Comparison of ENCODE assay signal across 8 cellular contexts in the genomic region with DNA sequence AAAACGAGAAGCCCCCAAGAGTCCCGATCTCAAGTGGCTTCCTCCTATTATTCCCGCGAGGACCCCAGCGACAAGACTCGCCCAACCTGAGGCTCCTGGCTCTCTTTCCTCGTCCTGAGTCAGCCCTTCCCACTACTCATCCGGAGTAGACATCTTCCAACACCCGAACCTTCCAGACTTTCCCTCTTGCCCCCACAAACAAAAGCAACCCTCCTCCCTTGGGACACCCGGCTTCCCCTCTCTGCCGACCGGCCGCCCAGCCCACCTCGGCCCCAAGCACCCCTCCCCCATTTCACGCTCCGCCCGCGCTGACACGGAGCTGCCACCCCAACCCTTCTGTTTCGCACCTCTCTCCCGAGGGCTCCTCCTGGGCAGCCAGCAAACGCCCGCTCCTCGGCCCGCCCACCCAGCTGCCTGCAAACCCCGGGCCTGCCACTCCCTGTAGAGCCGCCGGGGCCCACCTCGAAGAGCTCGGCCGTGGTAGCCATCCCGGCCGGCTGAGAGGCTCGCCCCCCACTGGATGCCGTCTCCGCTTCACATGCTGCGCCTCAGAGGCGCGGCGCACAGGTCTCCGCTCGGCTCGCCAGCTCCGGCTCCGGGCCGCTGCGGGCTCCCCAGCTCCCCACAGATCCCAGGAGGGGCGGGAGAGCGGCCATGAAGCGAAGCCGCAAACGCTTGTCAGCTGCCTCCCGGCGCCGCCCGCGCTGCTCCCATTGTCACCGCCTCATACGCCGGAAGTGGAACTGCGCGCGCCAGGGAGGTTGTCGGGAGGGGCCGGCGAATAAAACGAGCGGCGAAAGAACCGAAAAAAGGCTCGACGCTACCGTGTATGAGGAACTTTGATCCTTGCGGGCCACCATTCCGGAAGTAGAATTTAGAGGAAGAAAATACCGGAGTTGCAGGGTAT. TPM values are rescaled to one million over a fixed set of nuclear protein-coding genes. Genes with fewer than 3 reads are reported as not detected.
A peak's percentile ranks its signal among the peaks of the same experiment; 100 is the strongest.
DNase-seq lines count a peak whose midpoint lies in the region; ATAC-seq and TF ChIP-seq lines count a peak whose summit lies in the region.

A gene with protein sequence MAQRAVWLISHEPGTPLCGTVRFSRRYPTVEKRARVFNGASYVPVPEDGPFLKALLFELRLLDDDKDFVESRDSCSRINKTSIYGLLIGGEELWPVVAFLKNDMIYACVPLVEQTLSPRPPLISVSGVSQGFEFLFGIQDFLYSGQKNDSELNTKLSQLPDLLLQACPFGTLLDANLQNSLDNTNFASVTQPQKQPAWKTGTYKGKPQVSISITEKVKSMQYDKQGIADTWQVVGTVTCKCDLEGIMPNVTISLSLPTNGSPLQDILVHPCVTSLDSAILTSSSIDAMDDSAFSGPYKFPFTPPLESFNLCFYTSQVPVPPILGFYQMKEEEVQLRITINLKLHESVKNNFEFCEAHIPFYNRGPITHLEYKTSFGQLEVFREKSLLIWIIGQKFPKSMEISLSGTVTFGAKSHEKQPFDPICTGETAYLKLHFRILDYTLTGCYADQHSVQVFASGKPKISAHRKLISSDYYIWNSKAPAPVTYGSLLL (plus strand): TSS at position 811 of the 907 bp plus-strand sequence. CDS start 344 bp downstream, outside the sequence.
EXOC5 (minus strand) TSS at position 745 of the 907 bp plus-strand sequence; CDS start at position 488, 257 bp downstream.

- no peaks in the 10 kb centered on the region for H3K9me3 Mint-ChIP-seq in activated T-helper 17 cell treated with anti-CD3 and anti-CD28 coated beads, Interleukin-2, amount 50 U/mL, for 72 hours
- no peaks in the 10 kb centered on the region for H3K9me3 Mint-ChIP-seq in naive B cell
- no peaks in the 10 kb centered on the region for H3K9me3 Mint-ChIP-seq in stimulated activated memory B cell treated with anti-CD40 and anti-IgM and Interleukin-4, amounts not matched to agents 10 μg/mL and 1 μg/mL and 100 μg/mL, for 72 hours

- ATAC-seq in activated T-helper 17 cell treated with anti-CD3 and anti-CD28 coated beads, Interleukin-2, amount 50 U/mL, for 72 hours (replicated peaks): peak; percentile 93
- peak; percentile 77 to 80 for ATAC-seq in naive B cell (ENCODE audit: low read depth in 2 of 2)
- peak; percentile 94 for ATAC-seq in stimulated activated memory B cell treated with anti-CD40 and anti-IgM and Interleukin-4, amounts not matched to agents 10 μg/mL and 1 μg/mL and 100 μg/mL, for 72 hours

- TF ChIP-seq CTCF in LNCaP clone FGC (IDR thresholded peaks at IDR 0.05; ENCODE audit: control insufficient read depth, extremely low read depth, insufficient read depth) (no peak), RWPE1 (conservative IDR thresholded peaks at IDR 0.05; ENCODE audit: low read depth) (no peak)

- H3K27ac Mint-ChIP-seq in activated T-helper 17 cell treated with anti-CD3 and anti-CD28 coated beads, Interleukin-2, amount 50 U/mL, for 72 hours: peak within 1 kb of the TSS; percentile 98
- peak within 1 kb of the TSS; percentile 96 to 100 (median 98) for H3K27ac Mint-ChIP-seq in naive B cell
- H3K27ac Mint-ChIP-seq in stimulated activated memory B cell treated with anti-CD40 and anti-IgM and Interleukin-4, amounts not matched to agents 10 μg/mL and 1 μg/mL and 100 μg/mL, for 72 hours: peak within 1 kb of the TSS; percentile 97

- H3K4me1 Mint-ChIP-seq in activated T-helper 17 cell treated with anti-CD3 and anti-CD28 coated beads, Interleukin-2, amount 50 U/mL, for 72 hours: peaks cover 37% of the 10 kb centered on the region
- H3K4me1 Mint-ChIP-seq in naive B cell: peaks cover 45 to 72% (median 67%) of the 10 kb centered on the region in 3 donors
- peaks cover 66% of the 10 kb centered on the region for H3K4me1 Mint-ChIP-seq in stimulated activated memory B cell treated with anti-CD40 and anti-IgM and Interleukin-4, amounts not matched to agents 10 μg/mL and 1 μg/mL and 100 μg/mL, for 72 hours

- peak within 1 kb of the TSS; percentile 98 for H3K4me3 ChIP-seq in LNCaP clone FGC (ENCODE audit: low read depth, low read length)

- POLR2A ChIA-PET in RWPE1 (lab: Yijun Ruan, JAX; ENCODE audit: low non-redundant PET): interaction anchor here (0.6 kb wide), 1 partner anchor 25 kb away, joined by 4 read pairs; no protein-coding TSS in a partner anchor

- CTCF ChIA-PET in RWPE1 (lab: Yijun Ruan, JAX): interaction anchor here (0.6 to 0.9 kb wide), 2 partner anchors 15 to 108 kb away, joined by 5 to 6 read pairs; no protein-coding TSS in a partner anchor

- no peaks in the 10 kb centered on the region for H3K27me3 Mint-ChIP-seq in activated T-helper 17 cell treated with anti-CD3 and anti-CD28 coated beads, Interleukin-2, amount 50 U/mL, for 72 hours
- no peaks in the 10 kb centered on the region for H3K27me3 Mint-ChIP-seq in naive B cell
- no peaks in the 10 kb centered on the region for H3K27me3 Mint-ChIP-seq in stimulated activated memory B cell treated with anti-CD40 and anti-IgM and Interleukin-4, amounts not matched to agents 10 μg/mL and 1 μg/mL and 100 μg/mL, for 72 hours

- peaks cover 25% of the 10 kb centered on the region for H3K36me3 Mint-ChIP-seq in activated T-helper 17 cell treated with anti-CD3 and anti-CD28 coated beads, Interleukin-2, amount 50 U/mL, for 72 hours (ENCODE audit: low read depth)
- H3K36me3 Mint-ChIP-seq in naive B cell: peaks cover 0 to 4% of the 10 kb centered on the region in 2 donors
- peaks cover 12% of the 10 kb centered on the region for H3K36me3 Mint-ChIP-seq in stimulated activated memory B cell treated with anti-CD40 and anti-IgM and Interleukin-4, amounts not matched to agents 10 μg/mL and 1 μg/mL and 100 μg/mL, for 72 hours

- H3K4me3 Mint-ChIP-seq in activated T-helper 17 cell treated with anti-CD3 and anti-CD28 coated beads, Interleukin-2, amount 50 U/mL, for 72 hours: peak within 1 kb of the TSS; percentile 97
- H3K4me3 Mint-ChIP-seq in naive B cell: peak within 1 kb of the TSS; percentile 96 to 100 (median 98)
- H3K4me3 Mint-ChIP-seq in stimulated activated memory B cell treated with anti-CD40 and anti-IgM and Interleukin-4, amounts not matched to agents 10 μg/mL and 1 μg/mL and 100 μg/mL, for 72 hours: peak within 1 kb of the TSS; percentile 98

- H3K27ac ChIP-seq in RWPE1: peak within 1 kb of the TSS; percentile 95

- peak; percentile 93 for DNase-seq in EL
- peak; percentile 20 for DNase-seq in GOT3 (lab: John Stamatoyannopoulos, UW)
- peak; percentile 85 for DNase-seq in LNCaP clone FGC (ENCODE audit: low read depth)
- peak; percentile 66 for DNase-seq in RWPE1 (ENCODE audit: low spot score)
- peak; percentile 93 for DNase-seq in fibroblast of gingiva (ENCODE audit: low read depth)
- peak; percentile 92 for DNase-seq in naive B cell

RNA-seq across cellular contexts. Expression of the first gene that starts in this region (rescaled TPM):
- 10 to 100 TPM; 25.5 to 34.9 TPM for total RNA-seq in activated T-helper 17 cell treated with anti-CD3 and anti-CD28 coated beads, Interleukin-2, amount 50 U/mL, for 72 hours
- 10 to 100 TPM; 30.5 to 43.5 (median 37.4) TPM for polyA plus RNA-seq in naive B cell (ENCODE audit: low read depth in 6 of 6)

RNA-seq across cellular contexts. Expression of gene EXOC5, which starts in this region (rescaled TPM):
- 10 to 100 TPM; 59.0 to 67.6 TPM for total RNA-seq in activated T-helper 17 cell treated with anti-CD3 and anti-CD28 coated beads, Interleukin-2, amount 50 U/mL, for 72 hours
- polyA plus RNA-seq in naive B cell (ENCODE audit: low read depth in 6 of 6): 10 to 100 TPM; 32.4 to 66.9 (median 59.4) TPM

Comparison
In these comparisons a context has a peak if more than half of its experiments do, and no peak if none do; other contexts are left out.
1. Peak in every context shown above with its lines: DNase-seq, ATAC-seq, H3K4me3 ChIP-seq and H3K27ac ChIP-seq.
2. DNase-seq: peak in every context shown above with its lines; median percentile 93 in EL; 93 in fibroblast of gingiva; 92 in naive B cell; 85 in LNCaP clone FGC; 66 in RWPE1; 20 in GOT3.